In genomic region chr1:171780583-171781166, GRCh38 we compare ENCODE assay signal across 8 cellular contexts. TPM values are rescaled to one million over a fixed set of nuclear protein-coding genes. Genes with fewer than 3 reads are reported as not detected.
DNase-seq lines count a peak whose midpoint lies in the region; ATAC-seq, FAIRE-seq and TF ChIP-seq lines count a peak whose summit lies in the region.

No MANE protein-coding gene starts in this region.

- H3K4me1 ChIP-seq in Panc1 (ENCODE audit: control insufficient read depth, insufficient read depth, low read length) = peaks cover 9% of the 10 kb centered on the region
- H3K4me1 ChIP-seq in esophagus (ENCODE audit: control insufficient read depth in 2 of 2, insufficient read depth in 2 of 2, low read length in 1 of 2) = peaks cover 3 to 6% of the 10 kb centered on the region in 2 donors

- peak overlapping the region; percentile 77 for H3K27ac ChIP-seq in Panc1 (ENCODE audit: low read length)
- H3K27ac ChIP-seq in esophagus (ENCODE audit: low read depth in 2 of 2, low read length in 1 of 2) = peak overlapping the region; percentile 90 to 93

- TF ChIP-seq CTCF in GM12875 (IDR thresholded peaks at IDR 0.05; ENCODE audit: borderline replicate concordance, insufficient read depth, low read depth, low read length) = no peak
- TF ChIP-seq CTCF in Panc1 (IDR thresholded peaks at IDR 0.05) = no peak
- no peak for TF ChIP-seq CTCF in progenitor cell of endocrine pancreas (IDR thresholded peaks at IDR 0.05; ENCODE audit: unreplicated experiment)

- peak overlapping the region; percentile 45 for H3K4me3 ChIP-seq in GM12875 (ENCODE audit: low read depth, low read length)
- peak overlapping the region; percentile 78 to 94 for H3K4me3 ChIP-seq in Panc1 (ENCODE audit: low read depth in 2 of 2, low read length in 2 of 2)
- H3K4me3 ChIP-seq in esophagus (ENCODE audit: low read depth in 1 of 2, low read length in 2 of 2) = peak overlapping the region; percentile 50 to 61

- peak overlapping the region; percentile 96 for H3K4me3 Mint-ChIP-seq in progenitor cell of endocrine pancreas (ENCODE audit: low read depth)

- ATAC-seq in Panc1 (no peak), GM18520 (IDR thresholded peaks at IDR 0.05; ENCODE audit: unreplicated experiment) (no peak), HG03135 (IDR thresholded peaks at IDR 0.05; ENCODE audit: unreplicated experiment) (no peak)

- H3K27me3 ChIP-seq in Panc1 (ENCODE audit: control insufficient read depth, insufficient read depth, low read length) = no peaks in the 10 kb centered on the region
- no peaks in the 10 kb centered on the region for H3K27me3 ChIP-seq in esophagus (ENCODE audit: control insufficient read depth in 1 of 2, insufficient read depth in 2 of 2, low read length in 2 of 2)

- in situ Hi-C loops in Panc1 (cut with HindIII; ENCODE audit: low pct_unique_long_range_greater_than_20kb, low sequenced_read_pairs) = no loop called here

- intact Hi-C loops in Panc1 (cut with micrococcal nuclease; ENCODE audit: unreplicated experiment) = no loop called here

- TSS peak; percentile 92 for BruUV-seq in Panc1 (replicated peaks; lab: Mats Ljungman, UMichigan)

- TF ChIP-seq POLR2A in GM12891 (IDR thresholded peaks at IDR 0.05; ENCODE audit: low read depth, low read length) = no peak

- POLR2A ChIA-PET in Panc1 (lab: Charles Lee) = no interaction called here

- peaks cover 2% of the 10 kb centered on the region; the same call in 1 of the 2 replicates for H3K36me3 ChIP-seq in Panc1 (ENCODE audit: control insufficient read depth, insufficient read depth, low read length)
- peaks cover 7% of the 10 kb centered on the region in 2 donors for H3K36me3 ChIP-seq in esophagus (ENCODE audit: control insufficient read depth in 2 of 2, insufficient read depth in 2 of 2, low read length in 1 of 2)

- no peaks in the 10 kb centered on the region for H3K9me3 Mint-ChIP-seq in progenitor cell of endocrine pancreas (ENCODE audit: low read depth)

- H3K4me1 Mint-ChIP-seq in progenitor cell of endocrine pancreas (ENCODE audit: low read depth) = peaks cover 17% of the 10 kb centered on the region

- peak overlapping the region; percentile 98 for H3K27ac Mint-ChIP-seq in progenitor cell of endocrine pancreas

- no peak for FAIRE-seq in GM12891 (lab: Jason Lieb, UNC)

- peaks cover 8% of the 10 kb centered on the region for H3K27me3 Mint-ChIP-seq in progenitor cell of endocrine pancreas

- no peak for DNase-seq in Panc1 (ENCODE audit: low read depth, low spot score)
- no peak for DNase-seq in progenitor cell of endocrine pancreas (ENCODE audit: low spot score, unreplicated experiment)
- no peak for DNase-seq in NAMALWA (ENCODE audit: low spot score)
- DNase-seq in GM12891 (ENCODE audit: insufficient read length, low spot score) = no peak

- H3K9me3 ChIP-seq in Panc1 (ENCODE audit: control insufficient read depth, insufficient read depth, low read depth, low read length) = no peaks in the 10 kb centered on the region
- no peaks in the 10 kb centered on the region for H3K9me3 ChIP-seq in esophagus (ENCODE audit: control insufficient read depth in 2 of 2, insufficient read depth in 1 of 2, low read depth in 1 of 2, low read length in 1 of 2)

- 46 to 47% methylated on average over 10 of the region's 10 CpGs for WGBS in esophagus, 2 donors

- peaks cover 2% of the 10 kb centered on the region for H3K36me3 Mint-ChIP-seq in progenitor cell of endocrine pancreas (ENCODE audit: insufficient read depth)

- CTCF ChIA-PET in Panc1 (lab: Charles Lee) = interaction anchor here (0.6 to 0.7 kb wide), 2 partner anchors 204 to 428 kb away, joined by 3 to 6 read pairs; no protein-coding TSS in a partner anchor

TF ChIP-seq in GM12891, 5 proteins besides CTCF, POLR2A, EP300 and RAD21:
- TF ChIP-seq TAF1 (IDR thresholded peaks at IDR 0.05; ENCODE audit: low read depth, low read length) (no peak), PAX5 (IDR thresholded peaks at IDR 0.05; ENCODE audit: insufficient read depth, low read length, severe bottlenecking) (no peak), SPI1 (IDR thresholded peaks at IDR 0.05; ENCODE audit: low read depth, low read length) (no peak), POLR2AphosphoS5 (IDR thresholded peaks at IDR 0.05; ENCODE audit: low read depth, low read length) (no peak), POU2F2 (IDR thresholded peaks at IDR 0.05; ENCODE audit: low read depth, low read length) (no peak)

RNA-seq across cellular contexts. Expression of gene METTL13, which starts 0.8 kb away (rescaled TPM):
- total RNA-seq in Panc1 (2021; ENCODE audit: unreplicated experiment) (41.9 TPM), progenitor cell of endocrine pancreas (30.8 and 32.7 TPM in 2 replicates)
- polyA plus RNA-seq in Panc1 (2012; ENCODE audit: insufficient read length) = 59.9 TPM
- polyA plus RNA-seq in esophagus = 10 to 100 TPM in 1 of 2 donors, 1 to 10 TPM in 1; 5.8 to 13.6 TPM
- 23.3 TPM for polyA plus RNA-seq in GM12891 (2012; ENCODE audit: low read depth, missing spikeins)

RNA-seq across cellular contexts. Expression of gene VAMP4, which starts 38.8 kb away (rescaled TPM):
- total RNA-seq in Panc1 (2021; ENCODE audit: unreplicated experiment) (9.3 TPM), progenitor cell of endocrine pancreas (8.9 and 10.1 TPM in 2 replicates)
- 6.9 TPM for polyA plus RNA-seq in Panc1 (2012; ENCODE audit: insufficient read length)
- polyA plus RNA-seq in esophagus = 1 to 10 TPM; 5.0 to 5.5 TPM
- polyA plus RNA-seq in GM12891 (2012; ENCODE audit: low read depth, missing spikeins) = 2.7 TPM
